ENCODE assay signal across 8 cellular contexts in genomic region chr3:34260266-34260990, GRCh38.
DNase-seq lines count a peak whose midpoint lies in the region; ATAC-seq and TF ChIP-seq lines count a peak whose summit lies in the region.

No MANE protein-coding gene starts in this region.

- no peaks in the 10 kb centered on the region for H3K27me3 ChIP-seq in AG04450 (ENCODE audit: control insufficient read depth, insufficient read depth, low read length)

- no peak overlapping the region for H3K4me3 ChIP-seq in AG04450 (ENCODE audit: low read depth, low read length)
- no peak overlapping the region for H3K4me3 ChIP-seq in GM12864 (ENCODE audit: low read depth, low read length)

- DNase-seq in AG04450 (ENCODE audit: low read depth, low spot score) (peak; percentile 1), GM12864 (ENCODE audit: low read depth) (no peak), SK-N-DZ (ENCODE audit: low spot score) (peak; percentile 70), fibroblast of gingiva (ENCODE audit: low read depth) (peak; percentile 16), non-pigmented ciliary epithelial cell (ENCODE audit: low read depth) (peak; percentile 20), DMS79 treated with DMSO at 0.1 percent for 48 hours (lab: John Stamatoyannopoulos, UW) (no peak)

- TF ChIP-seq CTCF in AG04450 (IDR thresholded peaks at IDR 0.05; ENCODE audit: low read depth, low read length), result peak; percentile 76
- TF ChIP-seq CTCF in GM12864 (IDR thresholded peaks at IDR 0.05; ENCODE audit: low read depth, low read length, missing control alignments), result peak; percentile 61

- no peaks in the 10 kb centered on the region for H3K9me3 ChIP-seq in AG04450 (ENCODE audit: control insufficient read depth, insufficient read depth, low read length)

- CTCF ChIA-PET in AG04450 (lab: Charles Lee), result interaction anchor here (0.5 to 2.8 kb wide), 24 partner anchors 9 to 1648 kb away, joined by 3 to 26 read pairs (median 4); no protein-coding TSS in a partner anchor

- POLR2A ChIA-PET in AG04450 (lab: Yijun Ruan, JAX), result no interaction called here

- ATAC-seq in HG03565 (IDR thresholded peaks at IDR 0.05; ENCODE audit: unreplicated experiment) (peak; percentile 29), GM18520 (IDR thresholded peaks at IDR 0.05; ENCODE audit: unreplicated experiment) (no peak)

- no peak overlapping the region for H3K27ac ChIP-seq in AG04450 (ENCODE audit: low read depth, low read length)

Comparison
In these comparisons a context has a peak if more than half of its experiments do, and no peak if none do; other contexts are left out.
1. DNase-seq: peak in AG04450 (single experiment), SK-N-DZ (single experiment), fibroblast of gingiva (single experiment) and non-pigmented ciliary epithelial cell (single experiment); none in GM12864 (single experiment) and DMS79 treated with DMSO at 0.1 percent for 48 hours (single experiment).